In genomic region chr5:139904566-139905400, GRCh38 we compare ENCODE assay signal across 10 cellular contexts.
DNase-seq lines count a peak whose midpoint lies in the region; ATAC-seq and TF ChIP-seq lines count a peak whose summit lies in the region.
"Had no signal": no experiment of that assay in that cellular context is flagged by ENCODE, and none has a peak within 500 bp of the region (broad histone marks: within the 10 kb centered on the region; RNA-seq: fewer than 3 reads in every experiment).

No MANE protein-coding gene starts in this region.

- no peaks in the 10 kb centered on the region for H4K20me1 ChIP-seq in neural cell (ENCODE audit: insufficient read depth)

- H3K79me2 ChIP-seq in ACC112 (ENCODE audit: control insufficient read depth, insufficient read depth, low read length, unreplicated experiment) = no peaks in the 10 kb centered on the region
- no peaks in the 10 kb centered on the region for H3K79me2 ChIP-seq in neural cell (replicated peaks; ENCODE audit: insufficient read depth, low read length)

- no peaks in the 10 kb centered on the region for H3K9me2 ChIP-seq in neural cell (ENCODE audit: insufficient read depth, low read length)

- TF ChIP-seq CTCF in neural cell (IDR thresholded peaks at IDR 0.05; ENCODE audit: poor library complexity, severe bottlenecking) = no peak

- no peaks in the 10 kb centered on the region for H3K36me3 ChIP-seq in ACC112 (ENCODE audit: insufficient read depth, low read length)
- no peaks in the 10 kb centered on the region for H3K36me3 ChIP-seq in HUES48 (ENCODE audit: control insufficient read depth, insufficient read depth, low read length)
- H3K36me3 ChIP-seq in esophagus (ENCODE audit: control insufficient read depth in 2 of 2, insufficient read depth in 2 of 2, low read length in 1 of 2) = no peaks in the 10 kb centered on the region
- H3K36me3 ChIP-seq in neural cell (ENCODE audit: insufficient read depth, low read length) = no peaks in the 10 kb centered on the region

- no peaks in the 10 kb centered on the region for H3F3A ChIP-seq in neural cell (ENCODE audit: insufficient read depth, low read length, poor library complexity, severe bottlenecking)

- H3K4me3 ChIP-seq in ACC112 (ENCODE audit: low read depth, low read length) = peak overlapping the region; percentile 38
- H3K4me3 ChIP-seq in HUES48 (ENCODE audit: low read depth, low read length) = peak overlapping the region; percentile 67
- H3K4me3 ChIP-seq in esophagus (ENCODE audit: low read depth in 1 of 2, low read length in 2 of 2) = peak overlapping the region; percentile 46 to 50
- H3K4me3 ChIP-seq in neural cell (ENCODE audit: low read length) = peak overlapping the region; percentile 80

- H3K27me3 ChIP-seq in ACC112 (ENCODE audit: insufficient read depth, low read length) = peaks cover 79% of the 10 kb centered on the region
- peaks cover 81% of the 10 kb centered on the region for H3K27me3 ChIP-seq in HUES48 (ENCODE audit: control insufficient read depth, insufficient read depth, low read length)
- no peaks in the 10 kb centered on the region for H3K27me3 ChIP-seq in esophagus (ENCODE audit: control insufficient read depth in 1 of 2, insufficient read depth in 2 of 2, low read length in 2 of 2)
- H3K27me3 ChIP-seq in neural cell (ENCODE audit: insufficient read depth, low read depth, low read length) = peaks cover 51% of the 10 kb centered on the region

- no peak overlapping the region for H2AFZ ChIP-seq in ACC112 (ENCODE audit: low read length, unreplicated experiment)
- peak overlapping the region; percentile 14 for H2AFZ ChIP-seq in neural cell (ENCODE audit: low read depth, low read length)

- ATAC-seq in HG03039 (IDR thresholded peaks at IDR 0.05; ENCODE audit: unreplicated experiment) (no peak), HG03565 (IDR thresholded peaks at IDR 0.05; ENCODE audit: unreplicated experiment) (no peak)

- no peaks in the 10 kb centered on the region for H3K9me3 ChIP-seq in HUES48 (ENCODE audit: control insufficient read depth, insufficient read depth, low read length)
- no peaks in the 10 kb centered on the region for H3K9me3 ChIP-seq in esophagus (ENCODE audit: control insufficient read depth in 2 of 2, insufficient read depth in 1 of 2, low read depth in 1 of 2, low read length in 1 of 2)
- no peaks in the 10 kb centered on the region for H3K9me3 ChIP-seq in neural cell (ENCODE audit: low read length)

- no peak overlapping the region for H3K9ac ChIP-seq in HUES48 (ENCODE audit: low read depth, low read length)
- H3K9ac ChIP-seq in neural cell (ENCODE audit: low read length) = peak overlapping the region; percentile 68

- H3K27ac ChIP-seq in ACC112 (ENCODE audit: low read depth, low read length) (no peak overlapping the region), HUES48 (ENCODE audit: low read depth, low read length) (no peak overlapping the region), esophagus (ENCODE audit: low read depth in 2 of 2, low read length in 1 of 2) (no peak overlapping the region), neural cell (ENCODE audit: low read length) (no peak overlapping the region)

- peak overlapping the region; percentile 25 for H3K4me2 ChIP-seq in neural cell (ENCODE audit: low read length)

- 7 to 10% methylated on average over 30 to 34 of the region's 34 CpGs for WGBS in esophagus, 2 donors

- no peak for TF ChIP-seq RAD21 in neural cell (conservative IDR thresholded peaks at IDR 0.05)

- DNase-seq in glomerular visceral epithelial cell (ENCODE audit: extremely low spot score) = no peak
- DNase-seq in A172 (ENCODE audit: low spot score) = no peak
- DNase-seq: activated CD4-positive, alpha-beta T cell treated with anti-CD3 and anti-CD28 coated beads for 4 hours; NCI-H1436 had no signal

- no peak for TF ChIP-seq EP300 in neural cell (conservative IDR thresholded peaks at IDR 0.05; ENCODE audit: poor library complexity, severe bottlenecking)

- H3K4me1 ChIP-seq in ACC112 (ENCODE audit: control insufficient read depth, insufficient read depth, low read length, unreplicated experiment) (no peaks in the 10 kb centered on the region), HUES48 (ENCODE audit: control insufficient read depth, insufficient read depth, low read length) (peaks cover 6% of the 10 kb centered on the region; the same call in 1 of the 2 replicates), esophagus (ENCODE audit: control insufficient read depth in 2 of 2, insufficient read depth in 2 of 2, low read length in 1 of 2) (peaks cover 3 to 10% of the 10 kb centered on the region in 2 donors)

TF ChIP-seq in neural cell, 6 proteins besides CTCF, POLR2A, EP300 and RAD21:
- no peak for TF ChIP-seq TAF1 (IDR thresholded peaks at IDR 0.05; ENCODE audit: low read depth)
